Comparison of ENCODE assay signal across 12 cellular contexts in the genomic region with DNA sequence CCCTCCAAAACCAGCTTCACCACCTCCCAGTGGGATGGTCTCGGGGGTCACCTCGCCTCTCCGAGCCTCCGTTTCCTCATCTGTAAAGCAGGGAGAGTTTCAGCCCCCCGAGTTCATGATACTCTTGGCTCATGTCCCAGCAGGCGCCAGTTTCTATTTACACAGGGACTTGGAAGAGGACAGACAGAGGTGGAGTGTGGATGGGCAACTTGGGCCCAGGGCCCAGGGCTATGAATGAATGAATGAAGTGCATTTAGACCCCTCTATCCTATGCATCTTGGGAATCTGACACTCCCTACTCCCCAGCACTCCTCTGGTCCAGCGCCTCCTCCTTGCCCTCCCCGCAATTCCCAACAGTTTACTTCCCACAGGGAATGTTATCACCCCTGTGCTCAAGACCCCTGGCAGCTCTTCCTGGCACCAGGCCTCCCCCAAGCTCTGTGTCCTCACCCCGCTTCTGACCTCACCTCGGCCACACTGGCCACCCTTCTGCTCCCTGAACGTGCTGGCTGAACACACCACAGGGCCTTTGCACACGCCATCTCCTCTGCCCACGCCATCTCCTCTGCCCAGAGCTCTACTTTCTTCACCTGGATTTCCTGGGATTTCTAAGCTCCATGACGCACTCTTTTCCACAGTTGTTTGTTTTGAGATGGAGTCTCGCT.
"Had no signal": no experiment of that assay in that cellular context is flagged by ENCODE, and none has a peak within 500 bp of the region (broad histone marks: within the 10 kb centered on the region; RNA-seq: fewer than 3 reads in every experiment).

No MANE protein-coding gene starts in this region.

- H3K36me3 Mint-ChIP-seq: activated naive CD4-positive, alpha-beta T cell treated with anti-CD3 and anti-CD28 coated beads, Interleukin-2, amount 50 U/mL, for 72 hours had no signal

- H3K27ac Mint-ChIP-seq: activated CD4-positive, alpha-beta T cell treated with anti-CD3 and anti-CD28 coated beads, Interleukin-2, amount 10 ng/mL, durations not matched to agents 24 days and 14 days; activated CD8-positive, alpha-beta T cell treated with anti-CD3 and anti-CD28 coated beads, Interleukin-2, amount 10 ng/mL, durations not matched to agents 7 days and 5 days; activated naive CD4-positive, alpha-beta T cell treated with anti-CD3 and anti-CD28 coated beads, Interleukin-2, amount 50 U/mL, for 72 hours; nephron had no signal

- ATAC-seq: activated CD8-positive, alpha-beta T cell treated with anti-CD3 and anti-CD28 coated beads, Interleukin-2, amount 10 ng/mL, durations not matched to agents 7 days and 5 days; activated naive CD4-positive, alpha-beta T cell treated with anti-CD3 and anti-CD28 coated beads, Interleukin-2, amount 50 U/mL, for 72 hours had no signal

- H3K4me3 Mint-ChIP-seq: activated CD4-positive, alpha-beta T cell treated with anti-CD3 and anti-CD28 coated beads, Interleukin-2, amount 10 ng/mL, durations not matched to agents 24 days and 14 days; activated CD8-positive, alpha-beta T cell treated with anti-CD3 and anti-CD28 coated beads, Interleukin-2, amount 10 ng/mL, durations not matched to agents 7 days and 5 days; nephron had no signal

- H3K9me3 Mint-ChIP-seq: activated CD4-positive, alpha-beta T cell treated with anti-CD3 and anti-CD28 coated beads, Interleukin-2, amount 10 ng/mL, durations not matched to agents 24 days and 14 days; activated naive CD4-positive, alpha-beta T cell treated with anti-CD3 and anti-CD28 coated beads, Interleukin-2, amount 50 U/mL, for 72 hours; nephron had no signal

- DNase-seq: activated CD4-positive, alpha-beta T cell treated with anti-CD3 and anti-CD28 coated beads, Interleukin-2, amount 10 ng/mL, durations not matched to agents 24 days and 14 days; activated CD4-positive, CD25-positive, alpha-beta regulatory T cell; activated CD8-positive, alpha-beta memory T cell treated with anti-CD3 and anti-CD28 coated beads, Interleukin-2, amount 50 U/mL, for 4 hours; activated CD8-positive, alpha-beta T cell treated with anti-CD3 and anti-CD28 coated beads, Interleukin-2, amount 10 ng/mL, durations not matched to agents 7 days and 5 days; activated gamma-delta T cell; activated T-cell treated with anti-CD3 and anti-CD28 coated beads, Interleukin-2, amount 50 U/mL, for 48 hours; hypothalamus; mesenchymal stem cell; stimulated activated CD4-positive, alpha-beta T cell treated with anti-CD3 and anti-CD28 coated beads, Interleukin-12 subunit alpha, Interleukin-12 subunit beta, amount 100 ng/mL, for 4 hours; stimulated activated CD4-positive, alpha-beta T cell treated with anti-CD3 and anti-CD28 coated beads, Interleukin-2, amount 100 ng/mL, for 24 hours had no signal
